22 cellular contexts compared by ENCODE assay signal in the genomic region with DNA sequence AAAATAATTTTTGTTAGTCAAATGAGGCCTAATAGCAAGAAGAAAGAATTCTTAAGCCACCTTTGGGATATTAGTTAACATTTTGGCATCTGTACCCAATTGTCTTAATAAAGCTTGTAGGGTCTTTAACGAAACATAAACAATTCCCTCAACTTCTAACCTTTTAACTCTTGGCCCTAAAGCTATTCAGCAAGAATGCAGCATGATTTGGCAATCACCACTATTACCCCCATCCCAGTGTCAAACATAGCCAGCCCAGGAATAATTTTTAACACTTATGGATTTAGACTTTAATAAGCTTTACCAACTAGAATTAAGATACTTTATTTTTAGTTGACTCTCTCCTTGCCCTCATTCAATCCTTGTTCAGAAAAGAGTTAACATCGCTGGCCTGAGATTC. TPM values are rescaled to one million over a fixed set of nuclear protein-coding genes. Genes with fewer than 3 reads are reported as not detected.
DNase-seq lines count a peak whose midpoint lies in the region; ATAC-seq and TF ChIP-seq lines count a peak whose summit lies in the region.
"Had no signal": no experiment of that assay in that cellular context is flagged by ENCODE, and none has a peak within 500 bp of the region (broad histone marks: within the 10 kb centered on the region; RNA-seq: fewer than 3 reads in every experiment).

No MANE protein-coding gene starts in this region.

- no peak overlapping the region for H2AFZ ChIP-seq in trophoblast cell (ENCODE audit: insufficient read depth, low read length, poor library complexity)

- no peak for TF ChIP-seq CTCF in colonic mucosa (IDR thresholded peaks at IDR 0.05)

- no peaks in the 10 kb centered on the region for H3K79me1 ChIP-seq in trophoblast cell (ENCODE audit: low read length)

- H3K4me1 ChIP-seq in HUES48 (ENCODE audit: control insufficient read depth, insufficient read depth, low read length) = peaks cover 17% of the 10 kb centered on the region
- no peaks in the 10 kb centered on the region for H3K4me1 ChIP-seq in colonic mucosa
- H3K4me1 ChIP-seq in trophoblast cell (ENCODE audit: control insufficient read depth in 1 of 2, insufficient read depth in 2 of 2, low read length in 2 of 2) = peaks cover 4 to 7% of the 10 kb centered on the region in 2 experiments

- no peaks in the 10 kb centered on the region for H3K9me3 ChIP-seq in HUES48 (ENCODE audit: control insufficient read depth, insufficient read depth, low read length)
- H3K9me3 ChIP-seq in colonic mucosa = no peaks in the 10 kb centered on the region
- H3K9me3 ChIP-seq in trophoblast cell (ENCODE audit: insufficient read depth, low read depth, low read length) = peaks cover 4% of the 10 kb centered on the region
- H3K9me3 ChIP-seq: left ventricle myocardium inferior, thoracic aorta had no signal

- DNase-seq in colonic mucosa = no peak
- peak; percentile 28 to 80 for DNase-seq in trophoblast cell
- no peak for DNase-seq in MV-4-11 (lab: John Stamatoyannopoulos, UW)
- DNase-seq in activated CD4-positive, alpha-beta T cell treated with anti-CD3 and anti-CD28 coated beads, Interleukin-2, amount 50 U/mL, for 4 hours = no peak
- DNase-seq: activated CD4-positive, alpha-beta memory T cell treated with anti-CD3 and anti-CD28 coated beads, Interleukin-2, amount 10 ng/mL, durations not matched to agents 7 days and 5 days; anterior cingulate cortex; CD8-positive, alpha-beta memory T cell; DMS79; endodermal cell; head of caudate nucleus; left ventricle myocardium inferior; NCI-H1694 treated with DMSO at 0.1 percent for 48 hours; NCI-H82; nucleus accumbens; right cardiac atrium; stimulated activated naive B cell treated with anti-CD40 and anti-IgM and Interleukin-4, amounts not matched to agents 10 μg/mL and 1 μg/mL and 100 μg/mL, for 72 hours had no signal

- H3K4me3 ChIP-seq in HUES48 (ENCODE audit: low read depth, low read length) (no peak overlapping the region), colonic mucosa (no peak overlapping the region), trophoblast cell (ENCODE audit: low read depth, low read length) (no peak overlapping the region)
- H3K4me3 ChIP-seq: left ventricle myocardium inferior, thoracic aorta had no signal

- no peak overlapping the region for H4K91ac ChIP-seq in trophoblast cell (ENCODE audit: low read depth, low read length)

- no peak overlapping the region for H3K23ac ChIP-seq in trophoblast cell (ENCODE audit: low read length)

- no peak overlapping the region for H3K4ac ChIP-seq in trophoblast cell (ENCODE audit: low read depth, low read length)

- intact Hi-C loops in colonic mucosa (cut with DNase I) = no loop called here

- no CpG with 5 or more reads among the region's 2 CpGs for WGBS in trophoblast cell (ENCODE audit: extremely low coverage, insufficient coverage, insufficient read length)

- no peak overlapping the region for H3K14ac ChIP-seq in trophoblast cell (ENCODE audit: low read length)

- no peak overlapping the region for H4K12ac ChIP-seq in trophoblast cell (ENCODE audit: low read depth, low read length)

- H2BK5ac ChIP-seq in trophoblast cell (ENCODE audit: low read depth, low read length, poor library complexity) = no peak overlapping the region

- H3K27me3 ChIP-seq in HUES48 (ENCODE audit: control insufficient read depth, insufficient read depth, low read length) (no peaks in the 10 kb centered on the region), colonic mucosa (no peaks in the 10 kb centered on the region), trophoblast cell (ENCODE audit: insufficient read depth, low read length) (no peaks in the 10 kb centered on the region)

- H3K18ac ChIP-seq in trophoblast cell (ENCODE audit: low read length) = no peak overlapping the region

- no peak overlapping the region for H2BK120ac ChIP-seq in trophoblast cell (ENCODE audit: insufficient read depth, low read length, poor library complexity)

- ATAC-seq in GM18867 (IDR thresholded peaks at IDR 0.05; ENCODE audit: unreplicated experiment) = no peak
- ATAC-seq: Panc1; right cardiac atrium; stimulated activated naive B cell treated with anti-CD40 and anti-IgM and Interleukin-4, amounts not matched to agents 10 μg/mL and 1 μg/mL and 100 μg/mL, for 72 hours; WTC11 had no signal

- H4K8ac ChIP-seq in trophoblast cell (ENCODE audit: low read depth, low read length) = no peak overlapping the region

- no peak overlapping the region for H2AK5ac ChIP-seq in trophoblast cell (ENCODE audit: low read length)

- H3K36me3 ChIP-seq in HUES48 (ENCODE audit: control insufficient read depth, insufficient read depth, low read length) (no peaks in the 10 kb centered on the region), colonic mucosa (no peaks in the 10 kb centered on the region), trophoblast cell (ENCODE audit: control insufficient read depth in 1 of 2, insufficient read depth in 2 of 2, low read length in 2 of 2) (peaks cover 0 to 10% of the 10 kb centered on the region in 2 experiments)
- H3K36me3 ChIP-seq: thoracic aorta had no signal

- H3K4me2 ChIP-seq in trophoblast cell (ENCODE audit: low read length) = no peak overlapping the region

- no peak overlapping the region for H2BK12ac ChIP-seq in trophoblast cell (ENCODE audit: low read length)

- H3K9ac ChIP-seq in HUES48 (ENCODE audit: low read depth, low read length) = no peak overlapping the region
- H3K9ac ChIP-seq in colonic mucosa (ENCODE audit: low read depth in 2 of 2, low read length in 2 of 2) = no peak overlapping the region
- no peak overlapping the region for H3K9ac ChIP-seq in trophoblast cell (ENCODE audit: low read length)

- H3K27ac ChIP-seq in HUES48 (ENCODE audit: low read depth, low read length) = peak overlapping the region; percentile 8
- H3K27ac ChIP-seq in colonic mucosa = peak overlapping the region; percentile 7
- H3K27ac ChIP-seq in trophoblast cell (ENCODE audit: low read depth, low read length) = no peak overlapping the region
- H3K27ac ChIP-seq: left ventricle myocardium inferior, thoracic aorta had no signal

- no peaks in the 10 kb centered on the region for H3K79me2 ChIP-seq in trophoblast cell (ENCODE audit: control insufficient read depth, insufficient read depth, low read length, poor library complexity)

RNA-seq across cellular contexts. Expression of gene SLC16A4, which starts 2.5 kb away (rescaled TPM):
- total RNA-seq in colonic mucosa = 1 to 10 TPM in 1 of 2 donors, under 1 TPM in 1; 0.79 to 2.0 TPM
- 3.6 and 3.7 TPM in 2 replicates for polyA plus RNA-seq in trophoblast cell (2013)

RNA-seq across cellular contexts. Expression of gene LAMTOR5, which starts 14.2 kb away (rescaled TPM):
- 100 to 1,000 TPM; 130 to 146 TPM for total RNA-seq in colonic mucosa
- 149 and 153 TPM in 2 replicates for polyA plus RNA-seq in trophoblast cell (2013)

RNA-seq across cellular contexts. Expression of gene RBM15, which starts 54.1 kb away (rescaled TPM):
- 10 to 100 TPM; 24.1 to 35.9 TPM for total RNA-seq in colonic mucosa
- 11.4 and 11.5 TPM in 2 replicates for polyA plus RNA-seq in trophoblast cell (2013)

RNA-seq across cellular contexts. Expression of gene PROK1, which starts 57.7 kb away (rescaled TPM):
- total RNA-seq in colonic mucosa = not detected
- 0.03 TPM in 1 of 2 replicates, not detected in the other for polyA plus RNA-seq in trophoblast cell (2013)
- total RNA-seq: activated CD4-positive, alpha-beta memory T cell treated with anti-CD3 and anti-CD28 coated beads, Interleukin-2, amount 10 ng/mL, durations not matched to agents 7 days and 5 days; CD8-positive, alpha-beta memory T cell; cerebellum; left ventricle myocardium inferior; WTC11 had no signal
- polyA plus RNA-seq: CD8-positive, alpha-beta memory T cell had no signal

Comparison
In these comparisons a context has a peak if more than half of its experiments do, and no peak if none do; other contexts are left out.
1. DNase-seq: peak in trophoblast cell (2 of 2); none in colonic mucosa (single experiment), MV-4-11 (single experiment) and activated CD4-positive, alpha-beta T cell treated with anti-CD3 and anti-CD28 coated beads, Interleukin-2, amount 50 U/mL, for 4 hours (0 of 2).